Comparison of ENCODE assay signal across 8 cellular contexts in genomic region chr12:54052745-54053624, GRCh38.
DNase-seq lines count a peak whose midpoint lies in the region; ATAC-seq and TF ChIP-seq lines count a peak whose summit lies in the region.

No MANE protein-coding gene starts in this region.

- H3K27ac Mint-ChIP-seq in central memory CD8-positive, alpha-beta T cell (ENCODE audit: low read depth) = peak overlapping the region; percentile 92

- H4K20me1 ChIP-seq in KMS-11 (ENCODE audit: insufficient read depth) = no peaks in the 10 kb centered on the region

- H3K9ac ChIP-seq in KMS-11 (no peak overlapping the region), muscle layer of colon (ENCODE audit: low read length) (no peak overlapping the region)

- H3K4me3 Mint-ChIP-seq in central memory CD8-positive, alpha-beta T cell = peak overlapping the region; percentile 91

- no peaks in the 10 kb centered on the region for H3K4me1 ChIP-seq in KMS-11 (ENCODE audit: low read depth, poor library complexity, severe bottlenecking)
- peaks cover 37% of the 10 kb centered on the region for H3K4me1 ChIP-seq in muscle layer of colon (ENCODE audit: insufficient read depth, low read length)

- H3K79me2 ChIP-seq in KMS-11 (ENCODE audit: insufficient read depth, low read depth) = no peaks in the 10 kb centered on the region

- ATAC-seq in GM21367 (IDR thresholded peaks at IDR 0.05; ENCODE audit: unreplicated experiment) (peak; percentile 66), HG03521 (IDR thresholded peaks at IDR 0.05; ENCODE audit: unreplicated experiment) (no peak)
- peak; percentile 59 for ATAC-seq in central memory CD8-positive, alpha-beta T cell (replicated peaks; ENCODE audit: extremely low read depth, poor library complexity, severe bottlenecking)

- TF ChIP-seq CTCF in KMS-11 (conservative IDR thresholded peaks at IDR 0.05; ENCODE audit: low read depth, low read length) = no peak

- no peak overlapping the region for H3K27ac ChIP-seq in KMS-11
- peak overlapping the region; percentile 13 for H3K27ac ChIP-seq in muscle layer of colon (ENCODE audit: low read depth, low read length)

- DNase-seq in central memory CD8-positive, alpha-beta T cell (ENCODE audit: low spot score in 2 of 2) = peak in 1 of 2 donors; percentile 42
- DNase-seq in NCI-H526 treated with DMSO at 0.1 percent for 48 hours (lab: John Stamatoyannopoulos, UW) (no peak), SKM-1 treated with dmso at 0.1 percent for 144 hours (lab: John Stamatoyannopoulos, UW; ENCODE audit: unreplicated experiment) (no peak)

- peaks cover 49% of the 10 kb centered on the region for H3K27me3 Mint-ChIP-seq in central memory CD8-positive, alpha-beta T cell

- H3K36me3 ChIP-seq in KMS-11 (ENCODE audit: insufficient read depth) = no peaks in the 10 kb centered on the region
- H3K36me3 ChIP-seq in muscle layer of colon (ENCODE audit: insufficient read depth, low read length) = no peaks in the 10 kb centered on the region

- H3K4me2 ChIP-seq in KMS-11 = no peak overlapping the region

- no peaks in the 10 kb centered on the region for H3K9me3 Mint-ChIP-seq in central memory CD8-positive, alpha-beta T cell

- H3K4me3 ChIP-seq in GM08714 (ENCODE audit: low read length) = peak overlapping the region; percentile 48; the same call in 1 of the 2 replicates
- H3K4me3 ChIP-seq in KMS-11 (IDR thresholded peaks at IDR 0.05; ENCODE audit: insufficient read depth, low read depth, low read length) = no peak overlapping the region
- peak overlapping the region; percentile 47 to 64 for H3K4me3 ChIP-seq in muscle layer of colon (ENCODE audit: low read depth in 1 of 2, low read length in 2 of 2)

- peaks cover 84% of the 10 kb centered on the region for H3K27me3 ChIP-seq in KMS-11 (ENCODE audit: insufficient read depth, low read depth)
- peaks cover 53 to 58% of the 10 kb centered on the region in 2 donors for H3K27me3 ChIP-seq in muscle layer of colon (ENCODE audit: control insufficient read depth in 1 of 2, insufficient read depth in 2 of 2, low read length in 2 of 2)

- H3K9me3 ChIP-seq in muscle layer of colon (ENCODE audit: low read length) = no peaks in the 10 kb centered on the region

- peaks cover 15% of the 10 kb centered on the region for H3K36me3 Mint-ChIP-seq in central memory CD8-positive, alpha-beta T cell (ENCODE audit: insufficient read depth)

- peaks cover 47% of the 10 kb centered on the region for H3K4me1 Mint-ChIP-seq in central memory CD8-positive, alpha-beta T cell

- peak overlapping the region; percentile 8; the same call in 1 of the 2 replicates for H2AFZ ChIP-seq in KMS-11 (ENCODE audit: low read depth)
